In the genomic region with DNA sequence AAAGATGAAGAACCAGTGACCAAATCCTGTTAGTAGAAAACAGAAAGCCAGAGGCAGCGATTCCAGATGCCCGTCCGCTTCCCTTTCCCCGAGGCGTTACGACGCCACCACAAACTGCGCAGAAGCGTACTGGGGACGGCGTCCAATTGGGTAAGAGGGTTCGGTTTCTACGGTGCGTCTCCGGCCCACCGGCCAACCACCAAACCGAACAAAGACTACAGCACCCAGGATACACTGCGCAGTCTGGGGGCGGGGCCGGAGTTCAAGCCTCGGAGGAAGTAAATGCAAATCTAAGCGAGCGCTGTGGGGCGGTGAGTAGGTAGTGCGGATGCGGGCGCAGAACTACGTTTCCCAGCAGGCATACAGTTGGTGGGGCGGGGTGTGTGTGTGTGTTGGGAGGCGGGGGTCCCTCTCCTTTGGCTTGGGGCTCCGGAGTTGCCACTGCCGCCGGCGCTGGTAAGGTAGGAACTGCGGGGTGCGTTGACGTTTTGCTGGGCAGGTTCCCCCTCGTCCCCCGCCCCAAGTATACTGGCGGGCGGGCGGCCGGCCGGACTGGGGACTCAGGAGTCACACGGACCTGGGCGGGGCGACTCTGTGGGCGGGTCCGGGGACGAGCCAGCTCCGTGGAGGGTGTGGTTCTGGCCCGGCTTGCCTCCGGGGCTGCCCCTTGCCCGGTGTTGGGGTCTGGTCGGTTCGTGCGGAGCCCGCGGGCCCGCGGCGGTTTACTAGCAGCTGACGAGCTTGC, we compare ENCODE assay signal across 8 cellular contexts. TPM values are rescaled to one million over a fixed set of nuclear protein-coding genes. Genes with fewer than 3 reads are reported as not detected.
DNase-seq lines count a peak whose midpoint lies in the region; ATAC-seq and TF ChIP-seq lines count a peak whose summit lies in the region.

Gene SWT1, plus strand, starts transcription at position 314 of the 745 bp plus-strand sequence. CDS start 3,675 bp downstream, outside the sequence.
A gene with protein sequence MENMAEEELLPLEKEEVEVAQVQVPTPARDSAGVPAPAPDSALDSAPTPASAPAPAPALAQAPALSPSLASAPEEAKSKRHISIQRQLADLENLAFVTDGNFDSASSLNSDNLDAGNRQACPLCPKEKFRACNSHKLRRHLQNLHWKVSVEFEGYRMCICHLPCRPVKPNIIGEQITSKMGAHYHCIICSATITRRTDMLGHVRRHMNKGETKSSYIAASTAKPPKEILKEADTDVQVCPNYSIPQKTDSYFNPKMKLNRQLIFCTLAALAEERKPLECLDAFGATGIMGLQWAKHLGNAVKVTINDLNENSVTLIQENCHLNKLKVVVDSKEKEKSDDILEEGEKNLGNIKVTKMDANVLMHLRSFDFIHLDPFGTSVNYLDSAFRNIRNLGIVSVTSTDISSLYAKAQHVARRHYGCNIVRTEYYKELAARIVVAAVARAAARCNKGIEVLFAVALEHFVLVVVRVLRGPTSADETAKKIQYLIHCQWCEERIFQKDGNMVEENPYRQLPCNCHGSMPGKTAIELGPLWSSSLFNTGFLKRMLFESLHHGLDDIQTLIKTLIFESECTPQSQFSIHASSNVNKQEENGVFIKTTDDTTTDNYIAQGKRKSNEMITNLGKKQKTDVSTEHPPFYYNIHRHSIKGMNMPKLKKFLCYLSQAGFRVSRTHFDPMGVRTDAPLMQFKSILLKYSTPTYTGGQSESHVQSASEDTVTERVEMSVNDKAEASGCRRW (minus strand): TSS at position 100 of the 745 bp plus-strand sequence. CDS start 241 bp downstream, outside the sequence.

- peak within 1 kb of the TSS; percentile 84 for H3K4me2 ChIP-seq in PC-9

- H3K9me2 ChIP-seq in PC-9 (ENCODE audit: insufficient read depth) = no peaks in the 10 kb centered on the region

- peaks cover 19% of the 10 kb centered on the region for H3K79me2 ChIP-seq in PC-9 (ENCODE audit: low read depth)

- DNase-seq in DMS153 (lab: John Stamatoyannopoulos, UW) (peak; percentile 100), PC-9 (peak; percentile 95 to 98)
- peak; percentile 97 for DNase-seq in Jurkat, Clone E6-1 (ENCODE audit: low read depth, low spot score)
- peak; percentile 98 for DNase-seq in activated T-cell treated with anti-CD3 and anti-CD28 coated beads, Interleukin-2, amount 50 U/mL, for 48 hours
- peak; percentile 98 for DNase-seq in stimulated activated CD8-positive, alpha-beta memory T cell treated with anti-CD3 and anti-CD28 coated beads, Interleukin-7, amount 100 ng/mL, for 24 hours (ENCODE audit: low read depth)

- H3K4me1 ChIP-seq in PC-9 (replicated peaks; ENCODE audit: insufficient read depth) (peaks cover 21% of the 10 kb centered on the region), muscle layer of colon (ENCODE audit: insufficient read depth, low read length) (peaks cover 33% of the 10 kb centered on the region)

- H3K9me3 ChIP-seq in PC-9 (ENCODE audit: insufficient read depth, low read depth) (no peaks in the 10 kb centered on the region), muscle layer of colon (ENCODE audit: low read length) (no peaks in the 10 kb centered on the region)

- H3K36me3 ChIP-seq in PC-9 (ENCODE audit: low read depth) = no peaks in the 10 kb centered on the region
- H3K36me3 ChIP-seq in muscle layer of colon (ENCODE audit: insufficient read depth, low read length) = no peaks in the 10 kb centered on the region

- H3K27me3 ChIP-seq in PC-9 (ENCODE audit: insufficient read depth, low read depth) = no peaks in the 10 kb centered on the region
- no peaks in the 10 kb centered on the region for H3K27me3 ChIP-seq in muscle layer of colon (ENCODE audit: control insufficient read depth in 1 of 2, insufficient read depth in 2 of 2, low read length in 2 of 2)

- POLR2A ChIA-PET in PC-9 (lab: Charles Lee; ENCODE audit: unreplicated experiment) = no interaction called here

- BruUV-seq in PC-9 (replicated peaks; lab: Mats Ljungman, UMichigan) = no TSS peak

- H3K4me3 ChIP-seq in Jurkat, Clone E6-1 (ENCODE audit: low read length) = peak within 1 kb of the TSS; percentile 86
- H3K4me3 ChIP-seq in PC-9 (peak within 1 kb of the TSS; percentile 82), muscle layer of colon (ENCODE audit: low read depth in 1 of 2, low read length in 2 of 2) (peak within 1 kb of the TSS; percentile 76 to 96)

- H2AFZ ChIP-seq in PC-9 = peak within 1 kb of the TSS; percentile 94

- CTCF ChIA-PET in PC-9 (lab: Charles Lee) = interaction anchor here (1.0 kb wide), 1 partner anchor 13 kb away, joined by 3 read pairs; no protein-coding TSS in a partner anchor

- TF ChIP-seq CTCF in PC-9 (conservative IDR thresholded peaks at IDR 0.05) = no peak

- H4K20me1 ChIP-seq in PC-9 (ENCODE audit: insufficient read depth) = no peaks in the 10 kb centered on the region

- intact Hi-C loops in PC-9 (cut with micrococcal nuclease; ENCODE audit: unreplicated experiment) = loop anchor here (1.0 to 5.0 kb wide), 6 partner anchors 110 to 515 kb away; partner anchors contain the start of genes EDEM3, IVNS1ABP and NIBAN1

- H3K9ac ChIP-seq in muscle layer of colon (ENCODE audit: low read length) = peak within 1 kb of the TSS; percentile 99

- H3K27ac ChIP-seq in PC-9 (peak within 1 kb of the TSS; percentile 55), muscle layer of colon (ENCODE audit: low read depth, low read length) (peak within 1 kb of the TSS; percentile 93)

- ATAC-seq in GM21619 (IDR thresholded peaks at IDR 0.05; ENCODE audit: unreplicated experiment) = peak; percentile 90
- peak; percentile 99 for ATAC-seq in esophagus mucosa

- H3F3A ChIP-seq in PC-9 (ENCODE audit: insufficient read depth, low read depth) = no peaks in the 10 kb centered on the region

RNA-seq across cellular contexts. Expression of gene SWT1, which starts in this region (rescaled TPM):
- 3.7 TPM for polyA plus RNA-seq in Jurkat, Clone E6-1 (2012; ENCODE audit: insufficient read depth, insufficient read length)
- total RNA-seq in PC-9 (2021) = 2.9 and 3.6 TPM in 2 replicates
- total RNA-seq in esophagus mucosa = 2.4 TPM

RNA-seq across cellular contexts. Expression of the second gene that starts in this region (rescaled TPM):
- 29.5 TPM for polyA plus RNA-seq in Jurkat, Clone E6-1 (2012; ENCODE audit: insufficient read depth, insufficient read length)
- total RNA-seq in PC-9 (2021) = 16.9 and 18.3 TPM in 2 replicates
- total RNA-seq in esophagus mucosa = 13.5 TPM

Comparison
In these comparisons a context has a peak if more than half of its experiments do, and no peak if none do; other contexts are left out.
1. Peak in every context shown above with its lines: DNase-seq, ATAC-seq, H3K4me3 ChIP-seq and H3K27ac ChIP-seq.